Comparison of ENCODE assay signal across 8 cellular contexts in the genomic region with DNA sequence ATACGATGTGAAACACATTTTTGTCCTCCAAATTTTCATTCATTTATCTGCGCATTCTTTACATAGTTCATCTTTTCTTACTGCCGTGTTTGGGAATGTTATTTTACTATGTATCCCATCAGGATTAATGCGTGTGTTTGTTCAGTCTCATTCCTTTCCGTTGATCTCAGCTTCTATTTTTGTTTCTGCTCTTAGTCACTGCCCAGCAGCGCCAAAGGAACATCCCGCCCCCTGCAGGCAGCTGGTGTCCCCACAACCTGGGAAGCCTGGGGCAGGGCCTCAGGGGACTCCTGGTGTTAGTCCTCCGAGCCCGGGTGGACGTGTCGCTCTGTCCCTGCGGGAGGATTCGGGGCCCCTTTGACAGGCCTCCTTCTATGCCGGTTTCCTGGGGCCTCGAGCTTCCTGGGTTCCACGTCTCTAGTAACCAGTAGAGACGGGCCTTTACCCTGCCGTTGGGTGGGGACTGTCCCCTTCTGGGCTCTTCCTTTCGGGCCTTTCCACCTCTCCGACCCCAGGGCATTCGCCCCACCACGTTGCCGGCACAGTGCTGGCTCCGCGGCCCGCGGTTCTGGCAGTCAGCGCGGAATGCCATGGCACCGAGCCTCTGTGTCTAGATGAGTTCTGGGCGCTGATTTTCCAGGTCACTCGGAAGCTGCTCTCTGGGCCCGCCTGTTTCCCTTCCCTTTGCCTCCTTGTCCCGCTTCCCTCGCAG. TPM values are rescaled to one million over a fixed set of nuclear protein-coding genes. Genes with fewer than 3 reads are reported as not detected.
DNase-seq lines count a peak whose midpoint lies in the region; ATAC-seq, FAIRE-seq and TF ChIP-seq lines count a peak whose summit lies in the region.

No MANE protein-coding gene starts in this region.

- peaks cover 0 to 8% (median 1%) of the 10 kb centered on the region in 3 donors for H3K27me3 Mint-ChIP-seq in immature natural killer cell (ENCODE audit: low read depth in 3 of 3)

- intact Hi-C loops in A673 (cut with micrococcal nuclease; ENCODE audit: unreplicated experiment) = loop anchor here (1.0 to 10.0 kb wide), 2 partner anchors 135 to 692 kb away; a partner anchor contains a TSS

- peak overlapping the region; percentile 88 to 99 (median 98) for H3K27ac Mint-ChIP-seq in immature natural killer cell

- no peaks in the 10 kb centered on the region for H3K27me3 ChIP-seq in A673 (replicated peaks; ENCODE audit: insufficient read depth, low read depth, low read length, poor library complexity)
- H3K27me3 ChIP-seq in bronchial epithelial cell (ENCODE audit: control insufficient read depth, insufficient read depth, low read length) = no peaks in the 10 kb centered on the region

- peak overlapping the region; percentile 72 for H3K27ac ChIP-seq in A673 (ENCODE audit: low read depth, low read length, poor library complexity, severe bottlenecking)

- H3K36me3 ChIP-seq in A673 (ENCODE audit: insufficient read depth, low read length, poor library complexity, severe bottlenecking) (no peaks in the 10 kb centered on the region), bronchial epithelial cell (ENCODE audit: control insufficient read depth, insufficient read depth, low read length) (no peaks in the 10 kb centered on the region)

- peaks cover 0 to 7% (median 0%) of the 10 kb centered on the region in 3 donors for H3K36me3 Mint-ChIP-seq in immature natural killer cell

- FAIRE-seq in bronchial epithelial cell (lab: Jason Lieb, UNC) = no peak

- no peaks in the 10 kb centered on the region for H3K9me3 Mint-ChIP-seq in immature natural killer cell

- peak overlapping the region; percentile 89 to 99 (median 96) for H3K4me3 Mint-ChIP-seq in immature natural killer cell

- CTCF ChIA-PET in A673 (lab: Charles Lee) = interaction anchor here (0.6 to 1.4 kb wide), 7 partner anchors 9 to 694 kb away, joined by 3 to 14 read pairs (median 3); no protein-coding TSS in a partner anchor

- ATAC-seq in GM18520 (IDR thresholded peaks at IDR 0.05; ENCODE audit: unreplicated experiment) = peak; percentile 25
- ATAC-seq in HG03095 (IDR thresholded peaks at IDR 0.05; ENCODE audit: unreplicated experiment) = peak; percentile 41

- no peaks in the 10 kb centered on the region for H3K4me1 ChIP-seq in A673 (ENCODE audit: insufficient read depth, low read length, poor library complexity, severe bottlenecking)

- no TSS peak for BruUV-seq in A673 (replicated peaks; lab: Mats Ljungman, UMichigan)

- POLR2A ChIA-PET in A673 (lab: Charles Lee; ENCODE audit: low non-redundant PET) = no interaction called here

- TF ChIP-seq CTCF in A673 (conservative IDR thresholded peaks at IDR 0.05; ENCODE audit: low read depth, low read length) (peak; percentile 91), WI38 (IDR thresholded peaks at IDR 0.05; ENCODE audit: low read depth, low read length) (peak; percentile 91), bronchial epithelial cell (IDR thresholded peaks at IDR 0.05; ENCODE audit: insufficient read depth, low read length, severe bottlenecking) (peak; percentile 89)

- peaks cover 19 to 27% of the 10 kb centered on the region in 2 donors for H3K4me1 Mint-ChIP-seq in immature natural killer cell

- no peaks in the 10 kb centered on the region for H3K9me3 ChIP-seq in A673 (ENCODE audit: low read depth, low read length, poor library complexity, severe bottlenecking)

- H3K4me3 ChIP-seq in A673 (ENCODE audit: low read depth, low read length, poor library complexity, severe bottlenecking) = peak overlapping the region; percentile 48
- peak overlapping the region; percentile 51 for H3K4me3 ChIP-seq in WI38 (ENCODE audit: low read depth, low read length)
- H3K4me3 ChIP-seq in bronchial epithelial cell (ENCODE audit: low read depth, low read length) = peak overlapping the region; percentile 34

- DNase-seq in A673 (ENCODE audit: low spot score) (peak; percentile 95), NCI-H2171 (lab: John Stamatoyannopoulos, UW) (peak; percentile 65), bronchial epithelial cell (ENCODE audit: low read depth) (peak; percentile 91), immature natural killer cell (peak; percentile 79 to 81 (median 80)), smooth muscle cell of the brain vasculature (ENCODE audit: low read depth, low spot score) (peak; percentile 88)

RNA-seq across cellular contexts. Expression of a gene that starts 39.8 kb away (rescaled TPM):
- 51.4 and 54.9 TPM in 2 replicates for total RNA-seq in A673 (2021)
- 14.6 and 15.8 TPM in 2 replicates for total RNA-seq in bronchial epithelial cell
- polyA plus RNA-seq in immature natural killer cell = 10 to 100 TPM in 1 of 3 donors, 1 to 10 TPM in 2; 7.7 to 11.4 (median 9.9) TPM

RNA-seq across cellular contexts. Expression of a gene that starts 50.6 kb away (rescaled TPM):
- 18.9 and 21.1 TPM in 2 replicates for total RNA-seq in A673 (2021)
- 26.3 and 27.1 TPM in 2 replicates for total RNA-seq in bronchial epithelial cell
- polyA plus RNA-seq in immature natural killer cell = 10 to 100 TPM in 1 of 3 donors, 1 to 10 TPM in 2; 2.4 to 12.3 (median 9.8) TPM

Comparison
In these comparisons a context has a peak if more than half of its experiments do, and no peak if none do; other contexts are left out.
1. Peak in every context shown above with its lines: DNase-seq, ATAC-seq, H3K4me3 ChIP-seq and H3K27ac ChIP-seq.